In genomic region chr18:3665780-3666525, GRCh38 we compare ENCODE assay signal across 8 cellular contexts.
DNase-seq lines count a peak whose midpoint lies in the region; ATAC-seq, FAIRE-seq and TF ChIP-seq lines count a peak whose summit lies in the region.

No MANE protein-coding gene starts in this region.

- TF ChIP-seq CTCF in CD8-positive, alpha-beta T cell (IDR thresholded peaks at IDR 0.05): peak; percentile 96
- TF ChIP-seq CTCF in brain microvascular endothelial cell (IDR thresholded peaks at IDR 0.05; ENCODE audit: low read depth, low read length, missing control alignments): peak; percentile 92

- H3K9me3 ChIP-seq in CD8-positive, alpha-beta T cell (ENCODE audit: low read length): no peaks in the 10 kb centered on the region
- no peaks in the 10 kb centered on the region for H3K9me3 ChIP-seq in iPS-18a (ENCODE audit: control insufficient read depth, low read depth, low read length)

- no peak overlapping the region for H3K27ac ChIP-seq in CD8-positive, alpha-beta T cell (ENCODE audit: low read depth, low read length)
- H3K27ac ChIP-seq in brain microvascular endothelial cell: peak overlapping the region; percentile 49
- H3K27ac ChIP-seq in iPS-18a (ENCODE audit: low read length): peak overlapping the region; percentile 65

- H3K4me3 Mint-ChIP-seq in CD8-positive, alpha-beta T cell: peak overlapping the region; percentile 35

- no peaks in the 10 kb centered on the region for H3K4me1 ChIP-seq in CD8-positive, alpha-beta T cell (ENCODE audit: insufficient read depth, low read length)
- peaks cover 15% of the 10 kb centered on the region for H3K4me1 ChIP-seq in iPS-18a (ENCODE audit: control insufficient read depth, low read depth, low read length)

- H3K36me3 Mint-ChIP-seq in CD8-positive, alpha-beta T cell: no peaks in the 10 kb centered on the region

- FAIRE-seq in TTC549 (lab: Jason Lieb, UNC): peak; percentile 98

- H3K4me1 Mint-ChIP-seq in CD8-positive, alpha-beta T cell (ENCODE audit: low read depth): peaks cover 8% of the 10 kb centered on the region

- H3K36me3 ChIP-seq in CD8-positive, alpha-beta T cell (ENCODE audit: insufficient read depth, low read length): no peaks in the 10 kb centered on the region
- H3K36me3 ChIP-seq in brain microvascular endothelial cell (replicated peaks) (no peaks in the 10 kb centered on the region), iPS-18a (ENCODE audit: control insufficient read depth, low read depth, low read length) (no peaks in the 10 kb centered on the region)

- no peak overlapping the region for H3K27ac Mint-ChIP-seq in CD8-positive, alpha-beta T cell

- in situ Hi-C loops in brain microvascular endothelial cell (cut with HindIII; ENCODE audit: low pct_ligation_motif_present, low sequenced_read_pairs): loop anchor here (25.0 kb wide), 1 partner anchor 379 kb away; no protein-coding TSS in a partner anchor

- no peaks in the 10 kb centered on the region for H3K27me3 ChIP-seq in CD8-positive, alpha-beta T cell (ENCODE audit: insufficient read depth, low read length)
- H3K27me3 ChIP-seq in brain microvascular endothelial cell (replicated peaks) (no peaks in the 10 kb centered on the region), iPS-18a (ENCODE audit: control insufficient read depth, insufficient read depth, low read length) (no peaks in the 10 kb centered on the region)

- peak; percentile 91 for ATAC-seq in CD8-positive, alpha-beta T cell
- no peak for ATAC-seq in GM21723 (IDR thresholded peaks at IDR 0.05; ENCODE audit: unreplicated experiment)

- CTCF ChIA-PET in CD8-positive, alpha-beta T cell (lab: Charles Lee): interaction anchor here (0.6 to 8.9 kb wide), 92 partner anchors 8 to 673 kb away, joined by 3 to 352 read pairs (median 5); no protein-coding TSS in a partner anchor

- H3K27me3 Mint-ChIP-seq in CD8-positive, alpha-beta T cell (ENCODE audit: low read depth): peaks cover 2% of the 10 kb centered on the region

- POLR2A ChIA-PET in CD8-positive, alpha-beta T cell (lab: Charles Lee): interaction anchor here (0.7 to 1.5 kb wide), 7 partner anchors 70 to 1122 kb away, joined by 3 to 5 read pairs (median 4); partner anchors contain the start of gene MYL12A

- H3K4me3 ChIP-seq in CD8-positive, alpha-beta T cell (ENCODE audit: low read depth, low read length): no peak overlapping the region
- H3K4me3 ChIP-seq in brain microvascular endothelial cell (ENCODE audit: low read depth, low read length) (peak overlapping the region; percentile 13), iPS-18a (ENCODE audit: low read length) (peak overlapping the region; percentile 52), skeletal muscle cell (ENCODE audit: low read depth, low read length) (no peak overlapping the region)

- intact Hi-C loops in CD8-positive, alpha-beta T cell (cut with DNase I, micrococcal nuclease): loop anchor here (1.0 to 10.0 kb wide), 11 partner anchors 69 to 734 kb away; no protein-coding TSS in a partner anchor

- peak overlapping the region; percentile 58 for H3K9ac ChIP-seq in iPS-18a (ENCODE audit: low read length)

- H3K9me3 Mint-ChIP-seq in CD8-positive, alpha-beta T cell: no peaks in the 10 kb centered on the region

- peak; percentile 39 to 83 (median 66) for DNase-seq in CD8-positive, alpha-beta T cell
- peak; percentile 78 for DNase-seq in H4 (ENCODE audit: low spot score)
- DNase-seq in NCI-H2029 (lab: John Stamatoyannopoulos, UW): peak; percentile 62
- DNase-seq in brain microvascular endothelial cell: peak; percentile 85
- DNase-seq in skeletal muscle cell (ENCODE audit: low read depth): peak; percentile 67

Comparison
In these comparisons a context has a peak if more than half of its experiments do, and no peak if none do; other contexts are left out.
1. H3K4me3 ChIP-seq: peak in brain microvascular endothelial cell (single experiment) and iPS-18a (single experiment); none in CD8-positive, alpha-beta T cell (single experiment) and skeletal muscle cell (single experiment).
2. Peak in every context shown above with its lines, with median percentiles within 50 percentile points of each other: DNase-seq.